ENCODE assay signal across 32 cellular contexts in the genomic region with DNA sequence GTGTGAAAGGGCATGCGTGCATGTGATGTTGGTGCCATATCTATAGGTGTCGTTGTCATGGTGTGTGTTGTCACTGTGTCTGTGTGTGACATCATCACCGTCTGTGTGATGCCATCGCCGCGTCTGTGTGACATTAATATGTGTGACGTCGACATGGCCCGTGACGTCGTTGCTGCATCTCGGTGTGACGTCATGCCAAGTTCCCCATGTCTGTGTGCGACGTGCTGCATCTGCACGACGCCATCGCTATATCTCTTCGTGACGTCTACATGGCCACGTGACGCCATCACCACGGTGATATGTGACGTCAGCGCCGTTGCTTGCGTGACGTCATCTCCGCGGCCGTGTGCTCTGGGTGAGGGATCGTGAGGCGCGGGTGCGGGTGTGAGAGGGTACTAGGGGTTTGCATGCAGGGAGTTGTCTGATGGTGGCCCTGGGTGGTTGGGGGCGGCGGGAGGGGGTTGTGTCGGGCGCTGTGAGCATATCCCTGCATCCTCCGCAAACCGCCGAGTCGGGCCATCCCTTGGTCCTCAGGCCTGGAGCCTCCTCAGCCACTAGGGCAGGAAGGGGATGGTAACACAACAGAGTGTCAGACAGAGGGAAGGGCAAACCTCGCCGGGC. TPM values are rescaled to one million over a fixed set of nuclear protein-coding genes. Genes with fewer than 3 reads are reported as not detected.
DNase-seq lines count a peak whose midpoint lies in the region; TF ChIP-seq lines count a peak whose summit lies in the region.
"Had no signal": no experiment of that assay in that cellular context is flagged by ENCODE, and none has a peak within 500 bp of the region (broad histone marks: within the 10 kb centered on the region; RNA-seq: fewer than 3 reads in every experiment).

No MANE protein-coding gene starts in this region.

- H3K9me2 ChIP-seq in OCI-LY7 (ENCODE audit: insufficient read depth, low read length): no peaks in the 10 kb centered on the region

- H4K91ac ChIP-seq in neuronal stem cell (ENCODE audit: low read depth, low read length, poor library complexity): peak overlapping the region; percentile 80

- H3K9me3 ChIP-seq in OCI-LY7 (ENCODE audit: low read length) (no peaks in the 10 kb centered on the region), neuronal stem cell (replicated peaks in 1 of 2; ENCODE audit: control insufficient read depth in 2 of 2, insufficient read depth in 1 of 2, low read depth in 1 of 2, low read length in 2 of 2) (no peaks in the 10 kb centered on the region)
- H3K9me3 ChIP-seq: ascending aorta, thyroid gland, vagina had no signal

- CTCF ChIA-PET in OCI-LY7 (lab: Charles Lee; ENCODE audit: unreplicated experiment): no interaction called here

- H3K27ac ChIP-seq in OCI-LY7 (ENCODE audit: low read depth, low read length, poor library complexity, severe bottlenecking) (no peak overlapping the region), neuronal stem cell (replicated peaks; ENCODE audit: low read length) (no peak overlapping the region)
- H3K27ac ChIP-seq: 22Rv1, cardiac muscle cell, RWPE1, SK-N-MC, thyroid gland, vagina had no signal

- H2AFZ ChIP-seq in OCI-LY7 (ENCODE audit: low read length) (no peak overlapping the region), neuronal stem cell (ENCODE audit: low read length) (no peak overlapping the region)

- H2BK12ac ChIP-seq in neuronal stem cell (ENCODE audit: low read length): peak overlapping the region; percentile 95

- intact Hi-C loops in OCI-LY7 (cut with micrococcal nuclease; ENCODE audit: unreplicated experiment): no loop called here

- no TSS peak for BruUV-seq in OCI-LY7 (replicated peaks; lab: Mats Ljungman, UMichigan)

- peak overlapping the region; percentile 61 for H3K4ac ChIP-seq in neuronal stem cell (ENCODE audit: low read length)

- no peak overlapping the region for H2BK120ac ChIP-seq in neuronal stem cell (ENCODE audit: low read depth, low read length)

- H3K23ac ChIP-seq in neuronal stem cell (ENCODE audit: low read depth, low read length, poor library complexity): peak overlapping the region; percentile 58

- no peak overlapping the region for H3K14ac ChIP-seq in neuronal stem cell (ENCODE audit: low read length)

- H3K27me3 ChIP-seq in neuronal stem cell (ENCODE audit: control insufficient read depth in 3 of 3, insufficient read depth in 3 of 3, low read depth in 1 of 3, low read length in 3 of 3): no peaks in the 10 kb centered on the region
- H3K27me3 ChIP-seq: ascending aorta, cardiac muscle cell, thyroid gland, vagina had no signal

- peak overlapping the region; percentile 63 for H3K18ac ChIP-seq in neuronal stem cell (ENCODE audit: low read length)

- H3K36me3 ChIP-seq in OCI-LY7 (ENCODE audit: insufficient read depth, low read length) (no peaks in the 10 kb centered on the region), neuronal stem cell (replicated peaks in 1 of 2; ENCODE audit: control insufficient read depth in 2 of 2, insufficient read depth in 2 of 2, low read length in 2 of 2) (no peaks in the 10 kb centered on the region)
- H3K36me3 ChIP-seq: ascending aorta, cardiac muscle cell, thyroid gland, vagina had no signal

- no peaks in the 10 kb centered on the region for H4K20me1 ChIP-seq in OCI-LY7 (ENCODE audit: insufficient read depth, low read length)

- TF ChIP-seq CTCF in OCI-LY7 (conservative IDR thresholded peaks at IDR 0.05; ENCODE audit: low read length): no peak

- POLR2A ChIA-PET in OCI-LY7 (lab: Charles Lee): no interaction called here

- peaks cover 24% of the 10 kb centered on the region for H3K4me1 ChIP-seq in OCI-LY7 (ENCODE audit: insufficient read depth, low read length, poor library complexity, severe bottlenecking)
- peaks cover 2 to 4% of the 10 kb centered on the region in 2 donors for H3K4me1 ChIP-seq in neuronal stem cell (ENCODE audit: control insufficient read depth in 2 of 2, insufficient read depth in 1 of 2, low read depth in 1 of 2, low read length in 2 of 2)

- H3K4me3 ChIP-seq in OCI-LY7 (ENCODE audit: low read depth, low read length, poor library complexity, severe bottlenecking) (no peak overlapping the region), neuronal stem cell (ENCODE audit: low read length in 2 of 2) (peak overlapping the region in 1 of 2 donors; percentile 37)
- H3K4me3 ChIP-seq: ascending aorta, cardiac muscle cell, SK-N-MC, thyroid gland, vagina had no signal

- H3K4me2 ChIP-seq in OCI-LY7 (ENCODE audit: low read length): 0 out of 2 replicates have a peak overlapping the region, but pooled peaks have one; percentile 34
- H3K4me2 ChIP-seq in neuronal stem cell (ENCODE audit: insufficient read depth, low read length, poor library complexity, severe bottlenecking): no peak overlapping the region

- no CpG with 5 or more reads among the region's 45 CpGs for WGBS in neuronal stem cell (ENCODE audit: extremely low coverage in 2 of 2, insufficient read length in 2 of 2, insufficient replicate concordance in 1 of 2), 2 donors

- no peak overlapping the region for H2BK5ac ChIP-seq in neuronal stem cell (ENCODE audit: low read length)

- no peaks in the 10 kb centered on the region for H3K79me1 ChIP-seq in neuronal stem cell (ENCODE audit: low read depth, low read length)

- DNase-seq in DMS53 (lab: John Stamatoyannopoulos, UW) (peak; percentile 17), DMS53 treated with DMSO at 0.1 percent for 48 hours (lab: John Stamatoyannopoulos, UW; ENCODE audit: unreplicated experiment) (no peak), OCI-LY7 (ENCODE audit: low spot score) (no peak), neuronal stem cell (ENCODE audit: low spot score) (no peak), NCI-H2029 treated with DMSO at 0.1 percent for 48 hours (lab: John Stamatoyannopoulos, UW) (no peak), activated T-cell treated with anti-CD3 and anti-CD28 coated beads for 4 hours (no peak)
- DNase-seq: activated CD4-positive, alpha-beta T cell treated with anti-CD3 and anti-CD28 coated beads for 1 hour; activated effector memory CD4-positive, alpha-beta T cell treated with Interleukin-2 at 50 U/mL for 16 hours; CD8-positive, alpha-beta T cell; cortex of kidney; effector memory CD8-positive, alpha-beta T cell; foreskin fibroblast; head of caudate nucleus; left ventricle myocardium superior; midbrain; naive thymus-derived CD4-positive, alpha-beta T cell; NCI-H1092 treated with DMSO at 0.1 percent for 48 hours; NCI-H187 treated with DMSO at 0.1 percent for 48 hours; NCI-H2227 treated with DMSO at 0.1 percent for 48 hours; stimulated activated naive CD8-positive, alpha-beta T cell treated with anti-CD3 and anti-CD28 coated beads, Interleukin-15, amount 100 ng/mL, for 72 hours; thyroid gland had no signal

- no peaks in the 10 kb centered on the region for H3K79me2 ChIP-seq in OCI-LY7 (ENCODE audit: insufficient read depth, low read depth, low read length)

- H4K8ac ChIP-seq in neuronal stem cell (ENCODE audit: low read depth, low read length): no peak overlapping the region

- peak overlapping the region; percentile 53 for H3K9ac ChIP-seq in neuronal stem cell (ENCODE audit: low read depth, low read length, poor library complexity)

- no peak overlapping the region for H2AK5ac ChIP-seq in neuronal stem cell (ENCODE audit: low read depth, low read length)

- H2BK15ac ChIP-seq in neuronal stem cell (ENCODE audit: low read length): no peak overlapping the region

RNA-seq across cellular contexts. Expression of gene GTPBP3, which starts 14.6 kb away (rescaled TPM):
- 83.2 and 103 TPM in 2 replicates for total RNA-seq in OCI-LY7 (2014; rRNA removed; shearing (Covaris generic))
- 104 and 113 TPM in 2 replicates for total RNA-seq in OCI-LY7 (2022)
- polyA plus RNA-seq in neuronal stem cell (2013, experiment 1 of 2): 27.4 TPM
- 27.5 TPM for polyA plus RNA-seq in neuronal stem cell (2013, experiment 2 of 2)

RNA-seq across cellular contexts. Expression of gene ANO8, which starts 17.3 kb away (rescaled TPM):
- total RNA-seq in OCI-LY7 (2014; rRNA removed; shearing (Covaris generic)): 4.3 and 5.9 TPM in 2 replicates
- total RNA-seq in OCI-LY7 (2022): 12.8 and 13.5 TPM in 2 replicates
- polyA plus RNA-seq in neuronal stem cell (2013, experiment 1 of 2): 12.9 TPM
- 13.2 TPM for polyA plus RNA-seq in neuronal stem cell (2013, experiment 2 of 2)

RNA-seq across cellular contexts. Expression of gene PLVAP, which starts 25.2 kb away (rescaled TPM):
- 0.16 and 0.28 TPM in 2 replicates for total RNA-seq in OCI-LY7 (2014; rRNA removed; shearing (Covaris generic))
- total RNA-seq in OCI-LY7 (2022): 0.31 and 1.5 TPM in 2 replicates
- polyA plus RNA-seq in neuronal stem cell (2013, experiment 1 of 2): 0.21 TPM
- 0.35 TPM for polyA plus RNA-seq in neuronal stem cell (2013, experiment 2 of 2)
- total RNA-seq: CD8-positive, alpha-beta T cell; H4; osteocyte had no signal
- polyA plus RNA-seq: keratinocyte; naive thymus-derived CD4-positive, alpha-beta T cell had no signal

RNA-seq across cellular contexts. Expression of gene CCDC194, which starts 42.1 kb away (rescaled TPM):
- total RNA-seq in OCI-LY7 (2014; rRNA removed; shearing (Covaris generic)): 2.4 and 2.9 TPM in 2 replicates
- total RNA-seq in OCI-LY7 (2022): 8.5 and 8.8 TPM in 2 replicates
- 0.82 TPM for polyA plus RNA-seq in neuronal stem cell (2013, experiment 1 of 2)
- 0.76 TPM for polyA plus RNA-seq in neuronal stem cell (2013, experiment 2 of 2)
- total RNA-seq: ascending aorta, H4, left ventricle myocardium superior, osteocyte, skeletal muscle tissue, thyroid gland, vagina had no signal
- polyA plus RNA-seq: esophagus; keratinocyte; naive thymus-derived CD4-positive, alpha-beta T cell had no signal

RNA-seq across cellular contexts. Expression of gene DDA1, which starts 42.6 kb away (rescaled TPM):
- total RNA-seq in OCI-LY7 (2014; rRNA removed; shearing (Covaris generic)): 36.6 and 39.2 TPM in 2 replicates
- total RNA-seq in OCI-LY7 (2022): 48.8 and 57.9 TPM in 2 replicates
- polyA plus RNA-seq in neuronal stem cell (2013, experiment 1 of 2): 78.2 TPM
- polyA plus RNA-seq in neuronal stem cell (2013, experiment 2 of 2): 78.5 TPM
